In genomic region chr6:141906569-141907080, GRCh38 we compare ENCODE assay signal across 38 cellular contexts.
"Had no signal": no experiment of that assay in that cellular context is flagged by ENCODE, and none has a peak within 500 bp of the region (broad histone marks: within the 10 kb centered on the region; RNA-seq: fewer than 3 reads in every experiment).

No MANE protein-coding gene starts in this region.

- H3K9me3 ChIP-seq: MG63 had no signal

- H3K4me2 ChIP-seq: PC-9 had no signal

- H3K36me3 ChIP-seq: cardiac muscle cell, MG63 had no signal

- H3K36me3 Mint-ChIP-seq: activated CD4-positive, alpha-beta memory T cell treated with anti-CD3 and anti-CD28 coated beads for 36 hours; activated naive CD8-positive, alpha-beta T cell treated with anti-CD3 and anti-CD28 coated beads for 36 hours had no signal

- DNase-seq: activated B cell treated with CpG ODN at 0.5 μM for 24 hours; activated CD4-positive, alpha-beta memory T cell treated with anti-CD3 and anti-CD28 coated beads for 36 hours; activated CD4-positive, alpha-beta T cell treated with anti-CD3 and anti-CD28 coated beads for 4 hours; activated CD4-positive, alpha-beta T cell treated with anti-CD3 and anti-CD28 coated beads, Interleukin-2, amount 50 U/mL, for 1 hour; activated CD4-positive, CD25-positive, alpha-beta regulatory T cell treated with anti-CD3 and anti-CD28 coated beads, Interleukin-2, amount 50 U/mL, for 72 hours; activated CD8-positive, alpha-beta memory T cell treated with anti-CD3 and anti-CD28 coated beads, Interleukin-2, amount 50 U/mL, for 48 hours; activated effector memory CD4-positive, alpha-beta T cell treated with anti-CD3 and anti-CD28 coated beads, Interleukin-2, amount 50 U/mL, for 16 hours; activated naive CD4-positive, alpha-beta T cell; activated naive CD4-positive, alpha-beta T cell treated with anti-CD3 and anti-CD28 coated beads, Interleukin-2, amount 50 U/mL, for 16 hours; activated naive CD8-positive, alpha-beta T cell treated with anti-CD3 and anti-CD28 coated beads for 36 hours; activated T-cell treated with anti-CD3 and anti-CD28 coated beads, Interleukin-2, amount 50 U/mL, for 1 hour; activated T-cell treated with anti-CD3 and anti-CD28 coated beads, Interleukin-2, amount 50 U/mL, for 72 hours; amniotic stem cell; aorta; Karpas-422; MG63; NCI-H1048; NCI-H1105 treated with DMSO at 0.1 percent for 48 hours; NCI-H1436 treated with DMSO at 0.1 percent for 48 hours; NCI-H1694 treated with DMSO at 0.1 percent for 48 hours; NCI-H2029; NCI-H2107; NCI-H2171; NCI-H510A treated with DMSO at 0.1 percent for 48 hours; NCI-H526 treated with DMSO at 0.1 percent for 48 hours; NCI-H774; PC-9; SIG-M5; SW 1271; T-helper 1 cell; T-helper 2 cell; T-helper 9 cell had no signal

- H3K4me3 Mint-ChIP-seq: activated B cell treated with CpG ODN at 0.5 μM for 24 hours; activated CD4-positive, alpha-beta memory T cell treated with anti-CD3 and anti-CD28 coated beads for 36 hours; activated naive CD8-positive, alpha-beta T cell treated with anti-CD3 and anti-CD28 coated beads for 36 hours; activated T-cell treated with anti-CD3 and anti-CD28 coated beads, Interleukin-2, amount 50 U/mL, for 72 hours; activated T-helper 17 cell treated with anti-CD3 and anti-CD28 coated beads, Interleukin-2, amount 50 U/mL, for 72 hours; central memory CD8-positive, alpha-beta T cell had no signal

- H3K9me3 Mint-ChIP-seq: activated T-cell treated with anti-CD3 and anti-CD28 coated beads, Interleukin-2, amount 50 U/mL, for 72 hours; activated T-helper 17 cell treated with anti-CD3 and anti-CD28 coated beads, Interleukin-2, amount 50 U/mL, for 72 hours; central memory CD8-positive, alpha-beta T cell had no signal

- ATAC-seq: activated T-cell treated with anti-CD3 and anti-CD28 coated beads, Interleukin-2, amount 50 U/mL, for 72 hours; activated T-helper 17 cell treated with anti-CD3 and anti-CD28 coated beads, Interleukin-2, amount 50 U/mL, for 72 hours; Right ventricle myocardium inferior had no signal

- H3K4me1 Mint-ChIP-seq: activated B cell treated with CpG ODN at 0.5 μM for 24 hours; activated naive CD8-positive, alpha-beta T cell treated with anti-CD3 and anti-CD28 coated beads for 36 hours; activated T-helper 17 cell treated with anti-CD3 and anti-CD28 coated beads, Interleukin-2, amount 50 U/mL, for 72 hours; central memory CD8-positive, alpha-beta T cell had no signal

- H2AFZ ChIP-seq: PC-9 had no signal

- H3K27ac Mint-ChIP-seq: activated B cell treated with CpG ODN at 0.5 μM for 24 hours; activated CD4-positive, alpha-beta memory T cell treated with anti-CD3 and anti-CD28 coated beads for 36 hours; activated naive CD8-positive, alpha-beta T cell treated with anti-CD3 and anti-CD28 coated beads for 36 hours; activated T-cell treated with anti-CD3 and anti-CD28 coated beads, Interleukin-2, amount 50 U/mL, for 72 hours; activated T-helper 17 cell treated with anti-CD3 and anti-CD28 coated beads, Interleukin-2, amount 50 U/mL, for 72 hours had no signal

- H3K27ac ChIP-seq: cardiac muscle cell, PC-9, RWPE1, VCaP had no signal

- H3K4me3 ChIP-seq: cardiac muscle cell, MG63, PC-9 had no signal

- H3K27me3 Mint-ChIP-seq: activated B cell treated with CpG ODN at 0.5 μM for 24 hours; activated CD4-positive, alpha-beta memory T cell treated with anti-CD3 and anti-CD28 coated beads for 36 hours; activated naive CD8-positive, alpha-beta T cell treated with anti-CD3 and anti-CD28 coated beads for 36 hours; activated T-helper 17 cell treated with anti-CD3 and anti-CD28 coated beads, Interleukin-2, amount 50 U/mL, for 72 hours; central memory CD8-positive, alpha-beta T cell had no signal

- H3K27me3 ChIP-seq: cardiac muscle cell, MG63 had no signal
